In genomic region chr1:21532496-21532895, GRCh38 we compare ENCODE assay signal across 30 cellular contexts. TPM values are rescaled to one million over a fixed set of nuclear protein-coding genes. Genes with fewer than 3 reads are reported as not detected.
"Had no signal": no experiment of that assay in that cellular context is flagged by ENCODE, and none has a peak within 500 bp of the region (broad histone marks: within the 10 kb centered on the region; RNA-seq: fewer than 3 reads in every experiment).

No MANE protein-coding gene starts in this region.

- H3K4me3 Mint-ChIP-seq: mesothelial cell of epicardium; naive thymus-derived CD8-positive, alpha-beta T cell; nephron; neural crest cell; stimulated activated naive B cell treated with anti-CD40 and anti-IgM and Interleukin-4, amounts not matched to agents 10 μg/mL and 1 μg/mL and 100 μg/mL, for 72 hours had no signal

- DNase-seq: heart right ventricle; islet precursor cell; kidney glomerular epithelial cell; left cardiac atrium; left ventricle myocardium inferior; mesendoderm; naive thymus-derived CD8-positive, alpha-beta T cell; nucleus accumbens; pancreas; retina; right cardiac atrium; spleen; stimulated activated CD4-positive, alpha-beta T cell treated with anti-CD3 and anti-CD28 coated beads, Interleukin-4, amount 100 ng/mL, for 4 hours; stimulated activated CD8-positive, alpha-beta memory T cell treated with anti-CD3 and anti-CD28 coated beads, Interleukin-4, amount 100 ng/mL, for 48 hours; stimulated activated naive B cell treated with anti-CD40 and anti-IgM and Interleukin-4, amounts not matched to agents 10 μg/mL and 1 μg/mL and 100 μg/mL, for 72 hours; stimulated activated naive CD8-positive, alpha-beta T cell treated with anti-CD3 and anti-CD28 coated beads, Interleukin-15, Interleukin-2, amounts not matched to agents 100 U/mL and 50 U/mL, for 24 hours; stomach; tibial artery; upper lobe of left lung had no signal

- H3K36me3 Mint-ChIP-seq: mesothelial cell of epicardium; naive thymus-derived CD8-positive, alpha-beta T cell; stimulated activated naive B cell treated with anti-CD40 and anti-IgM and Interleukin-4, amounts not matched to agents 10 μg/mL and 1 μg/mL and 100 μg/mL, for 72 hours had no signal

- H3K4me1 ChIP-seq: prostate gland, vagina had no signal

- H3K4me1 Mint-ChIP-seq: naive thymus-derived CD8-positive, alpha-beta T cell had no signal

- H3K4me3 ChIP-seq: heart right ventricle, hepatocyte, left ventricle myocardium inferior, lung, pancreas, prostate gland, skin epidermis, spleen, stomach, suprapubic skin, thoracic aorta, tibial artery, upper lobe of left lung, vagina had no signal

- H3K9me3 Mint-ChIP-seq: mesothelial cell of epicardium; naive thymus-derived CD8-positive, alpha-beta T cell; nephron; neural crest cell; stimulated activated naive B cell treated with anti-CD40 and anti-IgM and Interleukin-4, amounts not matched to agents 10 μg/mL and 1 μg/mL and 100 μg/mL, for 72 hours had no signal

- H3K27ac Mint-ChIP-seq: mesothelial cell of epicardium; naive thymus-derived CD8-positive, alpha-beta T cell; nephron had no signal

- H3K27ac ChIP-seq: heart right ventricle, hepatocyte, left ventricle myocardium inferior, pancreas, prostate gland, skin epidermis, spleen, stomach, suprapubic skin, thoracic aorta, tibial artery, upper lobe of left lung, vagina had no signal

- H3K9me3 ChIP-seq: heart right ventricle, left ventricle myocardium inferior, pancreas, prostate gland, spleen, stomach, suprapubic skin, thoracic aorta, tibial artery, upper lobe of left lung, vagina had no signal

- ATAC-seq: heart right ventricle; left cardiac atrium; naive thymus-derived CD8-positive, alpha-beta T cell; pancreas; right cardiac atrium; sciatic nerve; stimulated activated naive B cell treated with anti-CD40 and anti-IgM and Interleukin-4, amounts not matched to agents 10 μg/mL and 1 μg/mL and 100 μg/mL, for 72 hours; stimulated activated naive CD8-positive, alpha-beta T cell treated with anti-CD3 and anti-CD28 coated beads, Interleukin-15, Interleukin-2, amounts not matched to agents 100 U/mL and 50 U/mL, for 24 hours had no signal

- H3K27me3 ChIP-seq: pancreas, upper lobe of left lung, vagina had no signal

- FAIRE-seq: pancreas had no signal

- H3K36me3 ChIP-seq: heart right ventricle, left ventricle myocardium inferior, pancreas, prostate gland, spleen, stomach, suprapubic skin, thoracic aorta, tibial artery, upper lobe of left lung, vagina had no signal

RNA-seq across cellular contexts. Expression of gene ALPL, which starts 23.3 kb away (rescaled TPM):
- total RNA-seq: naive thymus-derived CD8-positive, alpha-beta T cell had no signal
- polyA plus RNA-seq: naive thymus-derived CD8-positive, alpha-beta T cell had no signal
